8 cellular contexts compared by ENCODE assay signal in the genomic region with DNA sequence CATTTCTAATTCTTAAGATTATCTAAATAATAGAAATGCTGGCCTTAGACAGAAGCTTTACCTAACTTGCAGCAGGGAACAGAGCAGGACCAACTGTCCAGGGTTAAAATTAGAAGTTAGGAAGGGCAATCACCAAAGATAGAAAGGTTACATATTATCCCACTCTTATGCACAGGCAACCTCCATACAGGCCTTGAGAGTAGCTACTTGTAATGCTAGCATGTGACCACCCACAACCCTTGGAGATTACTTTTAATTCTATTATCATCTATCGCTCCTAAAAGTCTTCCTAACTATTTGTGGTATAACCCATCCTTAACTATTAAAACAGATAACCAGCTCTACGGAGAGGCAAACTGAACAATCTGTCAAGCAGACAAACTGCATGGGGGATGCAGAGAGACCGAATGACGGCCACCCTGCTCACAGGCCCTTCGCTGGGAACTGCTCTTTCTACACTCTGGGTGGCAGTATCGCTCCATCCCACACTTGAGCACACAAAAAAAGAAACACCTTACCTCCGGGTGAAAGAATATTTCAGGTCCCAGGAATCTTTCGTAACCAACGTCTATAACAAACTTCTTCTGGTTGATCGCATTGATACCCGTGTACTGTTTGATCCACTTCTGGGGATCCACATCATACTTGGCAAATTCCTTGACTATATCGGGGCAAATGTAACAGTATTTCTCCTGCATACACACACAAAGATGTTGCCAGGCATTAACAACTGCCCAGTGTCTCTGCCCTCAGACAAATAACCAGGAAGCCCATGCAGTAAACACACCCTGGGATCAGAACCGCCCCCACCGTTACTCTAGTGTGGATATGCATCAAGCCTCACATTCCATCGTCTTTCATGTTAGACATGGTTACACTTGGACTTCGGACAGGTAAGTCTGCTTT. TPM values are rescaled to one million over a fixed set of nuclear protein-coding genes. Genes with fewer than 3 reads are reported as not detected.
DNase-seq lines count a peak whose midpoint lies in the region; ATAC-seq and TF ChIP-seq lines count a peak whose summit lies in the region.
"Not testable (repeated sequence)": the region's sequence is repeated elsewhere in the genome, so short reads cannot be mapped to it uniquely, and the experiment has no call there.

No MANE protein-coding gene starts in this region.

- H3K4ac ChIP-seq in mesenchymal stem cell (ENCODE audit: low read depth in 1 of 2, low read length in 2 of 2), result not testable (repeated sequence)

- ATAC-seq in GM21515 (IDR thresholded peaks at IDR 0.05; ENCODE audit: unreplicated experiment) (peak; percentile 52), RWPE2 (ENCODE audit: low read depth) (peak; percentile 67), esophagus mucosa (peak; percentile 83)

- H3K79me1 ChIP-seq in mesenchymal stem cell (replicated peaks; ENCODE audit: low read length, poor library complexity, severe bottlenecking), result not testable (repeated sequence)

- not testable (repeated sequence) for H3K79me2 ChIP-seq in MM.1S (ENCODE audit: low read length)

- H3K4me1 ChIP-seq in MM.1S (ENCODE audit: low read length); RWPE2 (ENCODE audit: insufficient read depth, poor library complexity, severe bottlenecking); mesenchymal stem cell (ENCODE audit: control insufficient read depth, insufficient read depth, low read depth, low read length): not testable (repeated sequence)

- H3K18ac ChIP-seq in mesenchymal stem cell (ENCODE audit: low read depth in 1 of 2, low read length in 2 of 2), result not testable (repeated sequence)

- TF ChIP-seq CTCF in MM.1S (IDR thresholded peaks at IDR 0.05; ENCODE audit: low read length), result peak; percentile 50
- TF ChIP-seq CTCF in RWPE2 (IDR thresholded peaks at IDR 0.05; ENCODE audit: poor library complexity, severe bottlenecking), result peak; percentile 70

- not testable (repeated sequence) for H4K91ac ChIP-seq in mesenchymal stem cell (ENCODE audit: low read length)

- not testable (repeated sequence) for H2BK12ac ChIP-seq in mesenchymal stem cell (ENCODE audit: low read length in 2 of 2)

- H3K27ac ChIP-seq in MM.1S (ENCODE audit: low read length); RWPE2 (ENCODE audit: poor library complexity, severe bottlenecking); mesenchymal stem cell (ENCODE audit: low read length, poor library complexity, severe bottlenecking): not testable (repeated sequence)

- not testable (repeated sequence) for H2AFZ ChIP-seq in MM.1S (ENCODE audit: low read length); mesenchymal stem cell (ENCODE audit: low read depth, low read length)

- not testable (repeated sequence) for H4K20me1 ChIP-seq in MM.1S (ENCODE audit: insufficient read depth, low read length)

- H2BK120ac ChIP-seq in mesenchymal stem cell (ENCODE audit: low read depth, low read length), result not testable (repeated sequence)

- not testable (repeated sequence) for H2AK5ac ChIP-seq in mesenchymal stem cell (ENCODE audit: low read length, severe bottlenecking)

- H2BK15ac ChIP-seq in mesenchymal stem cell (ENCODE audit: low read depth, poor library complexity, severe bottlenecking), result not testable (repeated sequence)

- H3K27me3 ChIP-seq in MM.1S (replicated peaks; ENCODE audit: insufficient read depth, low read length); RWPE2 (ENCODE audit: insufficient read depth, poor library complexity, severe bottlenecking); mesenchymal stem cell (ENCODE audit: control insufficient read depth in 1 of 2, insufficient read depth in 1 of 2, low read length in 2 of 2): not testable (repeated sequence)

- peak; percentile 54 for DNase-seq in Caki2 (ENCODE audit: low read depth)
- DNase-seq in MM.1S; RWPE2 (ENCODE audit: low spot score): not testable (repeated sequence)
- peak; percentile 4 for DNase-seq in activated effector memory CD4-positive, alpha-beta T cell treated with Interleukin-2 at 50 U/mL for 16 hours
- peak; percentile 32 for DNase-seq in mesenchymal stem cell
- DNase-seq in stimulated activated CD4-positive, alpha-beta T cell treated with anti-CD3 and anti-CD28 coated beads, TNF-alpha, amount 100 ng/mL, for 1 hour (ENCODE audit: low read depth in 3 of 3, low spot score in 1 of 3), result peak in 2 of 3 donors; percentile 5 to 13

- in situ Hi-C loops in Caki2 (cut with HindIII; ENCODE audit: low pct_unique_long_range_greater_than_20kb, low sequenced_read_pairs), result not testable (repeated sequence)

- not testable (repeated sequence) for H4K8ac ChIP-seq in mesenchymal stem cell (ENCODE audit: low read length)

- H3K4me3 ChIP-seq in MM.1S (ENCODE audit: low read length); RWPE2 (ENCODE audit: severe bottlenecking); mesenchymal stem cell (ENCODE audit: insufficient read depth in 1 of 2, low read depth in 1 of 2, low read length in 2 of 2): not testable (repeated sequence)

- not testable (repeated sequence) for H3K36me3 ChIP-seq in MM.1S (replicated peaks; ENCODE audit: insufficient read depth, low read length); RWPE2 (ENCODE audit: low read depth); mesenchymal stem cell (ENCODE audit: control insufficient read depth in 1 of 2, insufficient read depth in 2 of 2, low read depth in 1 of 2, low read length in 2 of 2)

- 40% methylated on average over 15 of the region's 16 CpGs for WGBS in mesenchymal stem cell

- H3K9me2 ChIP-seq in MM.1S (replicated peaks; ENCODE audit: insufficient read depth, low read length), result not testable (repeated sequence)

- H3K9me3 ChIP-seq in MM.1S (replicated peaks; ENCODE audit: insufficient read depth, low read length); RWPE2 (ENCODE audit: severe bottlenecking); mesenchymal stem cell (ENCODE audit: control insufficient read depth, low read length): not testable (repeated sequence)

- not testable (repeated sequence) for H3K14ac ChIP-seq in mesenchymal stem cell (ENCODE audit: low read length in 2 of 2)

- H3K9ac ChIP-seq in MM.1S (ENCODE audit: low read length); mesenchymal stem cell (ENCODE audit: low read length): not testable (repeated sequence)

- not testable (repeated sequence) for H3K23ac ChIP-seq in mesenchymal stem cell (ENCODE audit: low read length in 2 of 2)

- not testable (repeated sequence) for H3K4me2 ChIP-seq in MM.1S (ENCODE audit: low read depth, low read length); mesenchymal stem cell (ENCODE audit: low read length, poor library complexity, severe bottlenecking)

- not testable (repeated sequence) for H3F3A ChIP-seq in MM.1S (ENCODE audit: insufficient read depth, low read length)

- H2BK5ac ChIP-seq in mesenchymal stem cell (ENCODE audit: low read depth, low read length, poor library complexity, severe bottlenecking), result not testable (repeated sequence)

RNA-seq across cellular contexts. Expression of a gene that starts 37.1 kb away (rescaled TPM):
- total RNA-seq in Caki2 (2014; rRNA removed; shearing (Covaris generic); ENCODE audit: low replicate concordance), result 53.9 and 54.9 TPM in 2 replicates
- total RNA-seq in esophagus mucosa, result 9.6 TPM
- polyA plus RNA-seq in mesenchymal stem cell (2013, experiment 1 of 2), result not detected
- polyA plus RNA-seq in mesenchymal stem cell (2013, experiment 2 of 2), result not detected

RNA-seq across cellular contexts. Expression of a gene that starts 37.2 kb away (rescaled TPM):
- 3.7 and 23.0 TPM in 2 replicates for total RNA-seq in Caki2 (2014; rRNA removed; shearing (Covaris generic); ENCODE audit: low replicate concordance)
- 6.1 TPM for total RNA-seq in esophagus mucosa
- polyA plus RNA-seq in mesenchymal stem cell (2013, experiment 1 of 2), result not detected
- polyA plus RNA-seq in mesenchymal stem cell (2013, experiment 2 of 2), result not detected

RNA-seq across cellular contexts. Expression of a gene that starts 55.3 kb away (rescaled TPM):
- total RNA-seq in Caki2 (2014; rRNA removed; shearing (Covaris generic); ENCODE audit: low replicate concordance), result 2.7 and 10.6 TPM in 2 replicates
- total RNA-seq in esophagus mucosa, result 7.5 TPM
- polyA plus RNA-seq in mesenchymal stem cell (2013, experiment 1 of 2), result 155 TPM
- polyA plus RNA-seq in mesenchymal stem cell (2013, experiment 2 of 2), result 162 TPM
